9 cellular contexts compared by ENCODE assay signal in the genomic region with DNA sequence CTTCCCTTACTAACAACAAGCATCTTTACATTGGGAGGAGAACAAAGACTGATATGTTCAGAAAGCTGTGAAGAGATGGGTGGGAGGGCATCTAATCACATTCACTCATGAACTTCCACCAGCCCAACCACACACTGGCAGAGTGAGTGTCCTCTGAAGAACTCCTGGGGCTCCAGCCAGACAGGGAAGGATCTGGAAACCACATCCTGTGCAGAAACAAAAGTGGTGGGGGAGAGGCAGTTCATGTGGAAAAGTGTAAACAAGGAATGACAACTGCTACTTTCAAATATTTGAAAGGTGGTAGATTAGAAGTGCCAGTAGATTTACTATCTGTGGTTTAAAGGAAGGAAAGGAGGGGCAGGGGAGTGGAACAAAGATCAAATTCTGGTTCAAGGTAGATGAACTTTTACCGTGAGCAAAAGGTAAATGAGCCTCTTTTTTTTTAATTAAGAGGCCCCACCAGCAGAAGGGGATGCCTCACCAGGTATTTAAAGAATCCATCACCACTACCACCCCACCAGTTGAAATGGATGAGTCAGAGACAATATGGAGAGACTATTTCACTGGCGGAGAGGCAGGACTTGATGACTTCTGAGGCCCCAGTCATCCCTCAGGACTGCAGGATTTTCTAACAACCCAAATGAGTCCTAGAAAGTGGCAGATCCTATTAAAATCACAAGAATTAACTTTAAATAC. TPM values are rescaled to one million over a fixed set of nuclear protein-coding genes. Genes with fewer than 3 reads are reported as not detected.
DNase-seq lines count a peak whose midpoint lies in the region; ATAC-seq lines count a peak whose summit lies in the region.
"Had no signal": no experiment of that assay in that cellular context is flagged by ENCODE, and none has a peak within 500 bp of the region (broad histone marks: within the 10 kb centered on the region; RNA-seq: fewer than 3 reads in every experiment).

No MANE protein-coding gene starts in this region.

- DNase-seq in Daoy (ENCODE audit: low read depth) (peak; percentile 91), NCI-H226 (peak; percentile 98), pons (ENCODE audit: low spot score) (peak; percentile 79), ecto neural progenitor cell (ENCODE audit: low spot score) (no peak)
- DNase-seq in effector memory CD8-positive, alpha-beta T cell = no peak
- DNase-seq in effector CD8-positive, alpha-beta T cell (lab: John Stamatoyannopoulos, UW) = no peak
- DNase-seq: left cardiac atrium had no signal

- peaks cover 2 to 4% of the 10 kb centered on the region in 2 donors for H3K4me1 Mint-ChIP-seq in effector memory CD8-positive, alpha-beta T cell (ENCODE audit: low read depth in 2 of 2)

- H3K27ac Mint-ChIP-seq in effector memory CD8-positive, alpha-beta T cell = peak overlapping the region; percentile 33 to 87

- H3K36me3 Mint-ChIP-seq in effector memory CD8-positive, alpha-beta T cell (ENCODE audit: insufficient read depth) = peaks cover 20% of the 10 kb centered on the region

- H3K27me3 Mint-ChIP-seq in effector memory CD8-positive, alpha-beta T cell = no peaks in the 10 kb centered on the region

- H3K4me3 Mint-ChIP-seq in effector memory CD8-positive, alpha-beta T cell = no peak overlapping the region

- no peaks in the 10 kb centered on the region for H3K9me3 Mint-ChIP-seq in effector memory CD8-positive, alpha-beta T cell

- no peak for ATAC-seq in effector memory CD8-positive, alpha-beta T cell (replicated peaks)
- ATAC-seq in HG03457 (IDR thresholded peaks at IDR 0.05; ENCODE audit: unreplicated experiment) (no peak), HG02884 (IDR thresholded peaks at IDR 0.05; ENCODE audit: unreplicated experiment) (no peak)

RNA-seq across cellular contexts. Expression of a gene that starts 34.5 kb away (rescaled TPM):
- total RNA-seq in Daoy (2014; rRNA removed; shearing (Covaris generic)) = 37.7 and 38.8 TPM in 2 replicates

Comparison
In these comparisons a context has a peak if more than half of its experiments do, and no peak if none do; other contexts are left out.
1. DNase-seq: peak in Daoy (single experiment), NCI-H226 (single experiment) and pons (single experiment); none in effector memory CD8-positive, alpha-beta T cell (0 of 3), effector CD8-positive, alpha-beta T cell (single experiment) and ecto neural progenitor cell (single experiment).